ENCODE assay signal across 8 cellular contexts in genomic region chr13:92806215-92806614, GRCh38.
A peak's percentile ranks its signal among the peaks of the same experiment; 100 is the strongest.
DNase-seq lines count a peak whose midpoint lies in the region; ATAC-seq and TF ChIP-seq lines count a peak whose summit lies in the region.

No MANE protein-coding gene starts in this region.

- TF ChIP-seq CTCF in Loucy (conservative IDR thresholded peaks at IDR 0.05; ENCODE audit: low read length) (no peak), dorsolateral prefrontal cortex (IDR thresholded peaks at IDR 0.05 in 54 of 56, conservative IDR thresholded peaks at IDR 0.05 in 2 of 56; ENCODE audit: low read depth in 1 of 56, partially characterized antibody in 56 of 56) (no peak), Caco-2 (IDR thresholded peaks at IDR 0.05; ENCODE audit: insufficient read depth in 1 of 2, low read depth in 1 of 2, low read length in 1 of 2, severe bottlenecking in 1 of 2, unreplicated experiment in 1 of 2) (no peak)

- H3K27ac Mint-ChIP-seq in Caco-2 (ENCODE audit: unreplicated experiment), result no peak overlapping the region

- peak overlapping the region; percentile 60 for H3K9ac ChIP-seq in Loucy (ENCODE audit: low read depth, low read length, poor library complexity, severe bottlenecking)

- CTCF ChIA-PET in Caco-2 (lab: Charles Lee), result no interaction called here

- POLR2A ChIA-PET in Caco-2 (lab: Charles Lee), result interaction anchor here (0.6 kb wide), 1 partner anchor 713 kb away, joined by 14 read pairs; no protein-coding TSS in a partner anchor

- H3F3A ChIP-seq in Loucy (ENCODE audit: low read depth), result no peaks in the 10 kb centered on the region

- H3K27ac ChIP-seq in dorsolateral prefrontal cortex, result peak overlapping the region in 20 of 59 donors; percentile 1 to 71 (median 26)

- H4K20me1 ChIP-seq in Loucy (ENCODE audit: insufficient read depth, low read length, poor library complexity, severe bottlenecking), result no peaks in the 10 kb centered on the region

- no peak overlapping the region for H3K4me3 Mint-ChIP-seq in Caco-2 (ENCODE audit: unreplicated experiment)

- H3K36me3 Mint-ChIP-seq in Caco-2 (ENCODE audit: insufficient read depth, unreplicated experiment), result no peaks in the 10 kb centered on the region

- H3K9me2 ChIP-seq in Loucy (replicated peaks; ENCODE audit: low read depth, low read length), result no peaks in the 10 kb centered on the region

- no peaks in the 10 kb centered on the region for H3K79me2 ChIP-seq in Loucy (ENCODE audit: insufficient read depth, low read length)

- H3K4me1 Mint-ChIP-seq in Caco-2 (ENCODE audit: low read depth, unreplicated experiment), result no peaks in the 10 kb centered on the region

- H3K9me3 ChIP-seq in Loucy (ENCODE audit: insufficient read depth, low read depth, low read length), result no peaks in the 10 kb centered on the region
- H3K9me3 ChIP-seq in Caco-2, result no peaks in the 10 kb centered on the region

- H3K4me1 ChIP-seq in Loucy (ENCODE audit: insufficient read depth, low read length, poor library complexity, severe bottlenecking) (no peaks in the 10 kb centered on the region), Caco-2 (peaks cover 12% of the 10 kb centered on the region; the same call in 1 of the 2 replicates)

- no peaks in the 10 kb centered on the region for H3K36me3 ChIP-seq in Loucy (ENCODE audit: insufficient read depth, low read length)
- H3K36me3 ChIP-seq in Caco-2 (ENCODE audit: control insufficient read depth, insufficient read depth, low read length), result no peaks in the 10 kb centered on the region

- no TSS peak for BruUV-seq in Caco-2 (replicated peaks; lab: Mats Ljungman, UMichigan)

- no peaks in the 10 kb centered on the region for H3K9me3 Mint-ChIP-seq in Caco-2 (ENCODE audit: unreplicated experiment)

- peak overlapping the region; percentile 84 for H3K4me2 ChIP-seq in Loucy (ENCODE audit: low read depth, low read length, poor library complexity, severe bottlenecking)

- DNase-seq in dorsolateral prefrontal cortex (no peak), sciatic nerve (ENCODE audit: low spot score) (no peak), Caco-2 (no peak), cerebellar nuclear complex (lab: John Stamatoyannopoulos, UW) (no peak), NCI-H1048 (lab: John Stamatoyannopoulos, UW) (no peak)
- no peak for DNase-seq in activated CD4-positive, CD25-positive, alpha-beta regulatory T cell (lab: John Stamatoyannopoulos, UW)

- peak overlapping the region; percentile 98 for H2AFZ ChIP-seq in Loucy (ENCODE audit: low read length)

- peak; percentile 44 for ATAC-seq in GM18907 (IDR thresholded peaks at IDR 0.05; ENCODE audit: unreplicated experiment)
- ATAC-seq in sciatic nerve, result peak; percentile 88

- intact Hi-C loops in dorsolateral prefrontal cortex (cut with DNase I), result no loop called here
- intact Hi-C loops in sciatic nerve (cut with DNase I), result no loop called here
- intact Hi-C loops in Caco-2 (cut with micrococcal nuclease; ENCODE audit: unreplicated experiment), result no loop called here

- H3K27me3 Mint-ChIP-seq in Caco-2 (ENCODE audit: insufficient read depth, unreplicated experiment), result no peaks in the 10 kb centered on the region

- H3K4me3 ChIP-seq in Loucy (ENCODE audit: low read length, poor library complexity, severe bottlenecking), result peak overlapping the region; percentile 75
- peak overlapping the region in 47 of 59 donors; percentile 0 to 54 (median 29) for H3K4me3 ChIP-seq in dorsolateral prefrontal cortex
- H3K4me3 ChIP-seq in Caco-2 (ENCODE audit: low read depth, low read length), result no peak overlapping the region

- no peaks in the 10 kb centered on the region for H3K27me3 ChIP-seq in Loucy (ENCODE audit: insufficient read depth, low read length, poor library complexity, severe bottlenecking)
- H3K27me3 ChIP-seq in dorsolateral prefrontal cortex, result no peaks in the 10 kb centered on the region
- no peaks in the 10 kb centered on the region for H3K27me3 ChIP-seq in Caco-2 (replicated peaks; ENCODE audit: control insufficient read depth, insufficient read depth, low read length)
